In the genomic region with DNA sequence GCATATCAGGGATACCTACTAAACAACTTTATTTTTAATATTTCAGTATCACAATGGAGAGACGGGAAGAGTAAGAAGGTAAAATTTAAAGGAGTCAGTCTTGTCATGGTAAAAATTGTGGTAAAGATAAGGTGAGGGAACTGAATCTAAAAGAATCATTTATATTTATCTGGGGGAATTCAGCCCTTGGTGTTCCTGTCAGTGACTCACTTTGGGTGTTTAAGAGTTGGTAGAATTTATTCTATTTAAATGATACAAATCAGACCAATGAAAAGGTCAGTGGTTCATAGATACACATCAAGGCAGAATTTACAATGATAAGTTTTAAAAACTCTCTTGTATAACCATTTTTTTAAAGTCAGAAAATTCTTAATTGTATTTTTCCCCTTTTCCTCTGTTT, we compare ENCODE assay signal across 23 cellular contexts.
A peak's percentile ranks its signal among the peaks of the same experiment; 100 is the strongest.
DNase-seq lines count a peak whose midpoint lies in the region; ATAC-seq and TF ChIP-seq lines count a peak whose summit lies in the region.
"Had no signal": no experiment of that assay in that cellular context is flagged by ENCODE, and none has a peak within 500 bp of the region (broad histone marks: within the 10 kb centered on the region; RNA-seq: fewer than 3 reads in every experiment).

No MANE protein-coding gene starts in this region.

- H3K4me1 Mint-ChIP-seq in Calu3 (ENCODE audit: low read depth, unreplicated experiment) (peaks cover 45% of the 10 kb centered on the region), activated B cell treated with CpG ODN at 0.5 μM for 24 hours (peaks cover 23% of the 10 kb centered on the region), progenitor cell of endocrine pancreas (ENCODE audit: low read depth) (peaks cover 37% of the 10 kb centered on the region)
- H3K4me1 Mint-ChIP-seq in T-helper 2 cell treated with Interferon-gamma antibody and Interleukin-4, amounts not matched to agents 5 μg/mL and 100 μg/mL, for 36 hours (ENCODE audit: low read depth), result peaks cover 15% of the 10 kb centered on the region

- no peak for TF ChIP-seq CTCF in Calu3 (IDR thresholded peaks at IDR 0.05; ENCODE audit: unreplicated experiment)
- no peak for TF ChIP-seq CTCF in activated B cell treated with CpG ODN at 0.5 μM for 24 hours (IDR thresholded peaks at IDR 0.05)
- TF ChIP-seq CTCF in progenitor cell of endocrine pancreas (IDR thresholded peaks at IDR 0.05; ENCODE audit: unreplicated experiment), result no peak

- H3K9me3 Mint-ChIP-seq in Calu3 (ENCODE audit: low read depth, unreplicated experiment) (no peaks in the 10 kb centered on the region), activated B cell treated with CpG ODN at 0.5 μM for 24 hours (no peaks in the 10 kb centered on the region), progenitor cell of endocrine pancreas (ENCODE audit: low read depth) (peaks cover 4% of the 10 kb centered on the region)
- H3K9me3 Mint-ChIP-seq in T-helper 2 cell treated with Interferon-gamma antibody and Interleukin-4, amounts not matched to agents 5 μg/mL and 100 μg/mL, for 36 hours, result no peaks in the 10 kb centered on the region
- H3K9me3 Mint-ChIP-seq: activated CD8-positive, alpha-beta T cell treated with anti-CD3 and anti-CD28 coated beads for 36 hours; nephron had no signal

- POLR2A ChIA-PET in activated B cell treated with CpG ODN at 0.5 μM for 24 hours (lab: Charles Lee), result no interaction called here

- H3K36me3 Mint-ChIP-seq in Calu3 (ENCODE audit: insufficient read depth, unreplicated experiment), result no peaks in the 10 kb centered on the region
- peaks cover 4% of the 10 kb centered on the region for H3K36me3 Mint-ChIP-seq in activated B cell treated with CpG ODN at 0.5 μM for 24 hours (ENCODE audit: low read depth)
- H3K36me3 Mint-ChIP-seq in progenitor cell of endocrine pancreas (ENCODE audit: insufficient read depth), result no peaks in the 10 kb centered on the region
- H3K36me3 Mint-ChIP-seq in T-helper 2 cell treated with Interferon-gamma antibody and Interleukin-4, amounts not matched to agents 5 μg/mL and 100 μg/mL, for 36 hours (ENCODE audit: low read depth), result no peaks in the 10 kb centered on the region

- ATAC-seq in HG02610 (IDR thresholded peaks at IDR 0.05; ENCODE audit: unreplicated experiment) (peak; percentile 38), activated B cell treated with CpG ODN at 0.5 μM for 24 hours (ENCODE audit: low read depth) (peak; percentile 21), GM21723 (IDR thresholded peaks at IDR 0.05; ENCODE audit: unreplicated experiment) (no peak)
- ATAC-seq: activated CD8-positive, alpha-beta T cell treated with anti-CD3 and anti-CD28 coated beads for 36 hours; gastroesophageal sphincter; HCT116; lower lobe of right lung had no signal

- BruUV-seq in Calu3 (replicated peaks; lab: Mats Ljungman, UMichigan), result no TSS peak

- CTCF ChIA-PET in Calu3 (lab: Charles Lee), result no interaction called here
- CTCF ChIA-PET in activated B cell treated with CpG ODN at 0.5 μM for 24 hours (lab: Charles Lee), result no interaction called here

- no peaks in the 10 kb centered on the region for H3K27me3 Mint-ChIP-seq in Calu3 (ENCODE audit: unreplicated experiment)
- no peaks in the 10 kb centered on the region for H3K27me3 Mint-ChIP-seq in activated B cell treated with CpG ODN at 0.5 μM for 24 hours
- H3K27me3 Mint-ChIP-seq in progenitor cell of endocrine pancreas, result no peaks in the 10 kb centered on the region
- H3K27me3 Mint-ChIP-seq in T-helper 2 cell treated with Interferon-gamma antibody and Interleukin-4, amounts not matched to agents 5 μg/mL and 100 μg/mL, for 36 hours (ENCODE audit: low read depth), result no peaks in the 10 kb centered on the region
- H3K27me3 Mint-ChIP-seq: activated CD8-positive, alpha-beta T cell treated with anti-CD3 and anti-CD28 coated beads for 36 hours; activated naive CD8-positive, alpha-beta T cell had no signal

- DNase-seq in Calu3, result no peak
- DNase-seq in activated B cell treated with CpG ODN at 0.5 μM for 24 hours, result no peak
- DNase-seq in progenitor cell of endocrine pancreas (ENCODE audit: low spot score, unreplicated experiment), result no peak
- no peak for DNase-seq in SHP77 (lab: John Stamatoyannopoulos, UW)
- DNase-seq in T-helper 2 cell treated with Interferon-gamma antibody and Interleukin-4, amounts not matched to agents 5 μg/mL and 100 μg/mL, for 36 hours (ENCODE audit: low spot score), result no peak
- DNase-seq: ACHN; activated CD8-positive, alpha-beta memory T cell treated with anti-CD3 and anti-CD28 coated beads, Interleukin-2, amount 50 U/mL, for 48 hours; activated CD8-positive, alpha-beta T cell treated with anti-CD3 and anti-CD28 coated beads for 36 hours; activated effector memory CD4-positive, alpha-beta T cell treated with Interleukin-2 at 50 U/mL for 16 hours; aorta; BE2C; hippocampal formation; lower lobe of right lung; ovary; stimulated activated naive CD4-positive, alpha-beta T cell treated with Interleukin-2 at 50 U/mL for 16 hours; T-helper 1 cell; uterus had no signal

- H3K4me3 Mint-ChIP-seq in Calu3 (ENCODE audit: low read depth, unreplicated experiment) (no peak overlapping the region), activated B cell treated with CpG ODN at 0.5 μM for 24 hours (peak overlapping the region; percentile 30), progenitor cell of endocrine pancreas (ENCODE audit: low read depth) (no peak overlapping the region)
- no peak overlapping the region for H3K4me3 Mint-ChIP-seq in T-helper 2 cell treated with Interferon-gamma antibody and Interleukin-4, amounts not matched to agents 5 μg/mL and 100 μg/mL, for 36 hours
- H3K4me3 Mint-ChIP-seq: activated CD8-positive, alpha-beta T cell treated with anti-CD3 and anti-CD28 coated beads for 36 hours; activated naive CD8-positive, alpha-beta T cell; nephron had no signal

- intact Hi-C loops in Calu3 (cut with micrococcal nuclease; ENCODE audit: unreplicated experiment) (no loop called here), activated B cell treated with CpG ODN at 0.5 μM for 24 hours (cut with micrococcal nuclease) (no loop called here)

- H3K27ac Mint-ChIP-seq in Calu3 (ENCODE audit: unreplicated experiment) (peak overlapping the region; percentile 0), activated B cell treated with CpG ODN at 0.5 μM for 24 hours (peak overlapping the region; percentile 47), progenitor cell of endocrine pancreas (peak overlapping the region; percentile 82)
- no peak overlapping the region for H3K27ac Mint-ChIP-seq in T-helper 2 cell treated with Interferon-gamma antibody and Interleukin-4, amounts not matched to agents 5 μg/mL and 100 μg/mL, for 36 hours
- H3K27ac Mint-ChIP-seq: activated CD8-positive, alpha-beta T cell treated with anti-CD3 and anti-CD28 coated beads for 36 hours; activated naive CD8-positive, alpha-beta T cell; nephron had no signal
